In the genomic region with DNA sequence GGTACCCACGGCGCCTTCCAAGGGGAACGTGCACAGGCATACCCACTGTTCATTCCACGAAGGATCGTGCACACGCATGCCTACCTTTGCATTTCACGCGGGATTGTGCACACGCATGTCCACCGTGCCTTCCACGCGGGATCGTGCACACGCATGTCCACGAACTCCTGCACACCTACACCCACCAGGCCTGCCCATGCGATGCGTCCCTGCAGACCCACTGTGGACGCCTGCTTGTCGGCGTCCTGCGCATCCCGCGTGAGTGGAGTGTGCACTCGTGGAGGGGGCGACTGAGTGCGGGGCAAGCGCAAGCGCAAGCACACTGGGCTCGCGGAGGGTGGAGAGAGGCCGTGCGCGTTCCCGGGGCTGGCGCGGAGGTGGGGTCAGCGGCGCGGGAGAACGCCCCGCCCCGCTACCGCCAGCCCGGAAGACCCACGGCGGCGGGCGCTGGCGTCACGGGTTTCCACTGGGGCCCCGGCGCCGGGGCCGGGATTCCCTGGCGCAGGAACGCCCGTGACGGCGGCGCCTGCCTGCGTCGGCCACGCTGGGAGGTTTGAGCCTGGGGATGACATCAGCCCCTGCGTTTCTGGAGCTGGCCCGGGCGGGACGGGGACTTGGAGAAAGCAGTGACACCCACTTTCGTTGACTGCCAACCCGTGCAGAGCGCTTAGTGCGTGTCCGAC, we compare ENCODE assay signal across 8 cellular contexts. TPM values are rescaled to one million over a fixed set of nuclear protein-coding genes. Genes with fewer than 3 reads are reported as not detected.
A peak's percentile ranks its signal among the peaks of the same experiment; 100 is the strongest.
DNase-seq lines count a peak whose midpoint lies in the region; ATAC-seq and TF ChIP-seq lines count a peak whose summit lies in the region.

No MANE protein-coding gene starts in this region.

- intact Hi-C loops in activated CD4-positive, alpha-beta T cell treated with anti-CD3 and anti-CD28 coated beads, Interleukin-2, amount 10 ng/mL, durations not matched to agents 24 days and 14 days (cut with micrococcal nuclease) = loop anchor here (5.0 kb wide), 1 partner anchor 38 kb away; no protein-coding TSS in a partner anchor
- intact Hi-C loops in dendritic cell treated with granulocyte-macrophage colony-stimulating factor and Interleukin-4, amounts not matched to agents 40 ng/mL and 50 ng/mL, for 4 days (cut with micrococcal nuclease) = loop anchor here (2.0 kb wide), 1 partner anchor 16 kb away; no protein-coding TSS in a partner anchor
- intact Hi-C loops in left lung (cut with DNase I) = no loop called here

- no peak for TF ChIP-seq CTCF in left lung (IDR thresholded peaks at IDR 0.05)
- no peak for TF ChIP-seq CTCF in endothelial cell (IDR thresholded peaks at IDR 0.05; ENCODE audit: unreplicated experiment)

- peak overlapping the region; percentile 58 for H3K4me3 ChIP-seq in Jurkat, Clone E6-1 (ENCODE audit: low read length)
- H3K4me3 ChIP-seq in left lung = peak overlapping the region; percentile 44 to 53

- H3K36me3 Mint-ChIP-seq in activated CD4-positive, alpha-beta T cell treated with anti-CD3 and anti-CD28 coated beads, Interleukin-2, amount 10 ng/mL, durations not matched to agents 24 days and 14 days (ENCODE audit: low read depth) = no peaks in the 10 kb centered on the region
- H3K36me3 Mint-ChIP-seq in dendritic cell treated with granulocyte-macrophage colony-stimulating factor and Interleukin-4, amounts not matched to agents 40 ng/mL and 50 ng/mL, for 4 days (ENCODE audit: low read depth) = no peaks in the 10 kb centered on the region
- H3K36me3 Mint-ChIP-seq in endothelial cell (ENCODE audit: low read depth, unreplicated experiment) = no peaks in the 10 kb centered on the region

- H3K9ac ChIP-seq in ES-I3 (ENCODE audit: low read depth, low read length) = peak overlapping the region; percentile 63

- H3K27me3 ChIP-seq in left lung = peaks cover 0 to 39% of the 10 kb centered on the region in 2 donors

- DNase-seq in Jurkat, Clone E6-1 (ENCODE audit: low read depth, low spot score) = no peak
- peak; percentile 88 for DNase-seq in activated CD4-positive, alpha-beta T cell treated with anti-CD3 and anti-CD28 coated beads, Interleukin-2, amount 10 ng/mL, durations not matched to agents 24 days and 14 days
- DNase-seq in left lung (peak; percentile 78 to 91), OCI-M1 (lab: John Stamatoyannopoulos, UW) (no peak), endothelial cell (ENCODE audit: low spot score) (no peak)
- DNase-seq in stimulated activated CD4-positive, alpha-beta T cell treated with anti-CD3 and anti-CD28 coated beads, Interleukin-4, amount 100 ng/mL, for 4 hours = peak; percentile 43 to 48

- peaks cover 16% of the 10 kb centered on the region for H3K4me1 ChIP-seq in ES-I3 (ENCODE audit: insufficient read depth, low read length)
- H3K4me1 ChIP-seq in left lung = peaks cover 28 to 56% of the 10 kb centered on the region in 2 donors

- H3K9me3 Mint-ChIP-seq in activated CD4-positive, alpha-beta T cell treated with anti-CD3 and anti-CD28 coated beads, Interleukin-2, amount 10 ng/mL, durations not matched to agents 24 days and 14 days = no peaks in the 10 kb centered on the region
- no peaks in the 10 kb centered on the region for H3K9me3 Mint-ChIP-seq in dendritic cell treated with granulocyte-macrophage colony-stimulating factor and Interleukin-4, amounts not matched to agents 40 ng/mL and 50 ng/mL, for 4 days
- H3K9me3 Mint-ChIP-seq in endothelial cell (ENCODE audit: unreplicated experiment) = no peaks in the 10 kb centered on the region

- H3K27ac ChIP-seq in left lung = peak overlapping the region; percentile 81 to 88

- H3K27me3 Mint-ChIP-seq in activated CD4-positive, alpha-beta T cell treated with anti-CD3 and anti-CD28 coated beads, Interleukin-2, amount 10 ng/mL, durations not matched to agents 24 days and 14 days = peaks cover 48% of the 10 kb centered on the region
- H3K27me3 Mint-ChIP-seq in dendritic cell treated with granulocyte-macrophage colony-stimulating factor and Interleukin-4, amounts not matched to agents 40 ng/mL and 50 ng/mL, for 4 days = peaks cover 62% of the 10 kb centered on the region
- peaks cover 20% of the 10 kb centered on the region for H3K27me3 Mint-ChIP-seq in endothelial cell (ENCODE audit: unreplicated experiment)

- H3K4me1 Mint-ChIP-seq in activated CD4-positive, alpha-beta T cell treated with anti-CD3 and anti-CD28 coated beads, Interleukin-2, amount 10 ng/mL, durations not matched to agents 24 days and 14 days = peaks cover 33% of the 10 kb centered on the region
- peaks cover 38% of the 10 kb centered on the region for H3K4me1 Mint-ChIP-seq in dendritic cell treated with granulocyte-macrophage colony-stimulating factor and Interleukin-4, amounts not matched to agents 40 ng/mL and 50 ng/mL, for 4 days (ENCODE audit: low read depth)
- H3K4me1 Mint-ChIP-seq in endothelial cell (ENCODE audit: unreplicated experiment) = peaks cover 3% of the 10 kb centered on the region

- H3K36me3 ChIP-seq in ES-I3 (ENCODE audit: insufficient read depth, low read length) = no peaks in the 10 kb centered on the region
- no peaks in the 10 kb centered on the region for H3K36me3 ChIP-seq in left lung

- no peak overlapping the region for H3K27ac Mint-ChIP-seq in activated CD4-positive, alpha-beta T cell treated with anti-CD3 and anti-CD28 coated beads, Interleukin-2, amount 10 ng/mL, durations not matched to agents 24 days and 14 days
- no peak overlapping the region for H3K27ac Mint-ChIP-seq in dendritic cell treated with granulocyte-macrophage colony-stimulating factor and Interleukin-4, amounts not matched to agents 40 ng/mL and 50 ng/mL, for 4 days
- no peak overlapping the region for H3K27ac Mint-ChIP-seq in endothelial cell (ENCODE audit: unreplicated experiment)

- H3K4me3 Mint-ChIP-seq in activated CD4-positive, alpha-beta T cell treated with anti-CD3 and anti-CD28 coated beads, Interleukin-2, amount 10 ng/mL, durations not matched to agents 24 days and 14 days = peak overlapping the region; percentile 70
- H3K4me3 Mint-ChIP-seq in dendritic cell treated with granulocyte-macrophage colony-stimulating factor and Interleukin-4, amounts not matched to agents 40 ng/mL and 50 ng/mL, for 4 days = peak overlapping the region; percentile 68
- no peak overlapping the region for H3K4me3 Mint-ChIP-seq in endothelial cell (ENCODE audit: unreplicated experiment)

- H3K9me3 ChIP-seq in ES-I3 (ENCODE audit: control insufficient read depth, insufficient read depth, low read length) (no peaks in the 10 kb centered on the region), left lung (no peaks in the 10 kb centered on the region)

- ATAC-seq in left lung = peak; percentile 64

RNA-seq across cellular contexts. Expression of gene GADD45B, which starts 18.7 kb away (rescaled TPM):
- polyA plus RNA-seq in Jurkat, Clone E6-1 (2012; ENCODE audit: insufficient read depth, insufficient read length) = 4.1 TPM
- total RNA-seq in activated CD4-positive, alpha-beta T cell treated with anti-CD3 and anti-CD28 coated beads, Interleukin-2, amount 10 ng/mL, durations not matched to agents 24 days and 14 days = 101 and 102 TPM in 2 replicates
- total RNA-seq in left lung (10 to 100 TPM; 54.0 to 73.5 TPM), endothelial cell (ENCODE audit: unreplicated experiment) (1.2 TPM)

RNA-seq across cellular contexts. Expression of gene LMNB2, which starts 37.8 kb away (rescaled TPM):
- polyA plus RNA-seq in Jurkat, Clone E6-1 (2012; ENCODE audit: insufficient read depth, insufficient read length) = 58.6 TPM
- total RNA-seq in activated CD4-positive, alpha-beta T cell treated with anti-CD3 and anti-CD28 coated beads, Interleukin-2, amount 10 ng/mL, durations not matched to agents 24 days and 14 days = 120 TPM in 2 replicates
- 10 to 100 TPM; 35.1 to 40.5 TPM for total RNA-seq in left lung
- 49.6 TPM for total RNA-seq in endothelial cell (ENCODE audit: unreplicated experiment)

Comparison
In these comparisons a context has a peak if more than half of its experiments do, and no peak if none do; other contexts are left out.
1. DNase-seq: peak in activated CD4-positive, alpha-beta T cell treated with anti-CD3 and anti-CD28 coated beads, Interleukin-2, amount 10 ng/mL, durations not matched to agents 24 days and 14 days (single experiment), left lung (2 of 2) and stimulated activated CD4-positive, alpha-beta T cell treated with anti-CD3 and anti-CD28 coated beads, Interleukin-4, amount 100 ng/mL, for 4 hours (2 of 2); none in Jurkat, Clone E6-1 (single experiment), OCI-M1 (single experiment) and endothelial cell (single experiment).
2. RNA of gene GADD45B, which starts 18.7 kb away (total RNA-seq): 101 to 102 TPM in activated CD4-positive, alpha-beta T cell treated with anti-CD3 and anti-CD28 coated beads, Interleukin-2, amount 10 ng/mL, durations not matched to agents 24 days and 14 days and 54.0 to 73.5 TPM in left lung; 1.2 TPM in endothelial cell (single experiment); every median in the first group is over 10 times any median in the second.
3. intact Hi-C loops: an anchor here in activated CD4-positive, alpha-beta T cell treated with anti-CD3 and anti-CD28 coated beads, Interleukin-2, amount 10 ng/mL, durations not matched to agents 24 days and 14 days (5.0 kb wide) and dendritic cell treated with granulocyte-macrophage colony-stimulating factor and Interleukin-4, amounts not matched to agents 40 ng/mL and 50 ng/mL, for 4 days (2.0 kb wide); none called in left lung.